ENCODE assay signal across 1 cellular context in the genomic region with DNA sequence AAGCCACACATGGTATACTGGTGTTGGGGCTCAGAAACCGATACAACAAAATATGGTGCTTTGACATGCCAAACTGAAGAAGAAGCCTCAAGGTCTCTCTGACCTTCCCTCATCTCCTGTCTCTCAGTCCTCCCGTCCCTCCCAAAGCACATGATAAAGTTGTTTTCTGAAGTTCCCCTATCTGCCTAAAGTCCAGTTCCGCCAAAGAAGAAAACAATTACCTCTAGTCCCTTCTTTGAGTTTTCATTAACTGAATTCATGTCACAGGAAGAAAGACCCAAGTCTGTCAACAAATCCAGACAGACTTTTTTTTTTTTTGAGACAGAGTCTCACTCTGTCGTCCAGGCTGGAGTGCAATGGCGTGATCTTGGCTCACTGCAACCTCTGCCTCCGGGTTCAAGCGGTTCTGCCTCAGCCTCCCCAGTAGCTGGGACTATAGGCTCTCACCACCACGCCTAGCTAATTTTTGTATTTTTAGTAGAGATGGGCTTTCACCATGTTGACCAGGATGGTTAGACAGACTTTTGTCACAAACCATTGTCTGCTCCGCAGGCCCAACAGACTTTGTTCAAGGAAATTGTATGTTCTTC.
TF ChIP-seq lines count a peak whose summit lies in the region.

No MANE protein-coding gene starts in this region.

TF ChIP-seq in GM23338, 12 proteins besides CTCF, POLR2A, EP300 and RAD21 (continued from another document):
- TF ChIP-seq ZNF462 (CRISPR knock-in tag; IDR thresholded peaks at IDR 0.05) (no peak), STAT1 (IDR thresholded peaks at IDR 0.05; ENCODE audit: unreplicated experiment) (no peak), JUNB (IDR thresholded peaks at IDR 0.05; ENCODE audit: unreplicated experiment) (no peak), NANOG (IDR thresholded peaks at IDR 0.05; ENCODE audit: borderline replicate concordance) (no peak), ZNF114 (CRISPR knock-in tag; IDR thresholded peaks at IDR 0.05) (no peak), EZH2phosphoT487 (IDR thresholded peaks at IDR 0.05; ENCODE audit: unreplicated experiment) (no peak)
- TF ChIP-seq, protein P1, sequence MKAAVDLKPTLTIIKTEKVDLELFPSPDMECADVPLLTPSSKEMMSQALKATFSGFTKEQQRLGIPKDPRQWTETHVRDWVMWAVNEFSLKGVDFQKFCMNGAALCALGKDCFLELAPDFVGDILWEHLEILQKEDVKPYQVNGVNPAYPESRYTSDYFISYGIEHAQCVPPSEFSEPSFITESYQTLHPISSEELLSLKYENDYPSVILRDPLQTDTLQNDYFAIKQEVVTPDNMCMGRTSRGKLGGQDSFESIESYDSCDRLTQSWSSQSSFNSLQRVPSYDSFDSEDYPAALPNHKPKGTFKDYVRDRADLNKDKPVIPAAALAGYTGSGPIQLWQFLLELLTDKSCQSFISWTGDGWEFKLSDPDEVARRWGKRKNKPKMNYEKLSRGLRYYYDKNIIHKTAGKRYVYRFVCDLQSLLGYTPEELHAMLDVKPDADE (IDR thresholded peaks at IDR 0.05) = no peak
TF ChIP-seq in GM23338: peak in this region for 0.
